Comparison of ENCODE assay signal across 8 cellular contexts in genomic region chr6:134317471-134318131, GRCh38. TPM values are rescaled to one million over a fixed set of nuclear protein-coding genes. Genes with fewer than 3 reads are reported as not detected.
DNase-seq lines count a peak whose midpoint lies in the region; ATAC-seq and TF ChIP-seq lines count a peak whose summit lies in the region.

SGK1 (minus strand) TSS chr6:134318112; CDS start chr6:134317460, 652 bp downstream.

- ATAC-seq in GM18858 (IDR thresholded peaks at IDR 0.05; ENCODE audit: unreplicated experiment), result no peak
- no peak for ATAC-seq in HG02588 (IDR thresholded peaks at IDR 0.05; ENCODE audit: unreplicated experiment)

- H3K4me3 ChIP-seq in astrocyte of the spinal cord (ENCODE audit: low read depth, low read length), result peak within 1 kb of the TSS; percentile 64

- in situ Hi-C loops in astrocyte of the spinal cord (cut with HindIII; ENCODE audit: low sequenced_read_pairs), result no loop called here

- DNase-seq in NCI-H526 (lab: John Stamatoyannopoulos, UW) (peak; percentile 18 to 52), NCI-H526 treated with DMSO at 0.1 percent for 48 hours (lab: John Stamatoyannopoulos, UW) (no peak), RPMI7951 (ENCODE audit: low read depth) (no peak), astrocyte of the spinal cord (ENCODE audit: low read depth, low spot score) (peak; percentile 56), hepatic stellate cell (ENCODE audit: low spot score) (peak; percentile 17), pons (ENCODE audit: low spot score) (peak; percentile 82)

- peak; percentile 3 for TF ChIP-seq CTCF in astrocyte of the spinal cord (IDR thresholded peaks at IDR 0.05; ENCODE audit: low read depth, low read length)

RNA-seq across cellular contexts. Expression of gene SGK1, which starts in this region (rescaled TPM):
- total RNA-seq in RPMI7951 (2014; rRNA removed; shearing (Covaris generic)), result 93.7 and 118 TPM in 2 replicates

Comparison
In these comparisons a context has a peak if more than half of its experiments do, and no peak if none do; other contexts are left out.
1. DNase-seq: peak in NCI-H526 (2 of 2), astrocyte of the spinal cord (single experiment), hepatic stellate cell (single experiment) and pons (single experiment); none in NCI-H526 treated with DMSO at 0.1 percent for 48 hours (single experiment) and RPMI7951 (single experiment).